Comparison of ENCODE assay signal across 10 cellular contexts in the genomic region with DNA sequence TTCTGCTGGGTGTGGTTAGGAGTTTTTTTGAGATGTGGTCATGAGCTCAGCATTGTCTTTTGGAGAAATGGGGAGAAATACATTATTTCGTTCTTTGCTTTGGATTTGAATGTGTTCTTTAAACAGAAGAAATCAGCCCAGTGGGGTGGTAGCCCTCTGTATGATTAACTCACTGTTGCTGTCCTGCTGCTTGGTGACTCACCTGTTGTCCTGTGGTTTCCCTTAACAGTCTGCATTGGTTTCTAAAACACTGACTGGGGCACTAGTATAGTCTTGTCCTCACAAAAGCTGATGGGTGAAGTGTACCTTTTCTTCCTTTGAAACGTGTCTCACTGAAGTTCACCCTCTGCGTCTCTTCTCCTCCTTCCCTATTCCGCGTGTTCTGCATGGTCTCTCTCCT.
DNase-seq lines count a peak whose midpoint lies in the region; FAIRE-seq and TF ChIP-seq lines count a peak whose summit lies in the region.
"Had no signal": no experiment of that assay in that cellular context is flagged by ENCODE, and none has a peak within 500 bp of the region (broad histone marks: within the 10 kb centered on the region; RNA-seq: fewer than 3 reads in every experiment).

No MANE protein-coding gene starts in this region.

- peak overlapping the region; percentile 97 for H3K27ac ChIP-seq in HUES48 (ENCODE audit: low read depth, low read length)

- intact Hi-C loops in activated naive CD4-positive, alpha-beta T cell treated with anti-CD3 and anti-CD28 coated beads for 36 hours (cut with micrococcal nuclease): loop anchor here (10.0 kb wide), 1 partner anchor 539 kb away; no protein-coding TSS in a partner anchor

- H3K9me3 Mint-ChIP-seq in activated naive CD4-positive, alpha-beta T cell treated with anti-CD3 and anti-CD28 coated beads for 36 hours: no peaks in the 10 kb centered on the region
- H3K9me3 Mint-ChIP-seq in osteocyte (ENCODE audit: unreplicated experiment): no peaks in the 10 kb centered on the region

- H3K27ac Mint-ChIP-seq in activated naive CD4-positive, alpha-beta T cell treated with anti-CD3 and anti-CD28 coated beads for 36 hours: no peak overlapping the region
- H3K27ac Mint-ChIP-seq in osteocyte (ENCODE audit: unreplicated experiment): no peak overlapping the region
- H3K27ac Mint-ChIP-seq: activated naive CD8-positive, alpha-beta T cell had no signal

- H3K9me3 ChIP-seq in HUES48 (ENCODE audit: control insufficient read depth, insufficient read depth, low read length): no peaks in the 10 kb centered on the region

- peaks cover 69% of the 10 kb centered on the region for H3K36me3 ChIP-seq in HUES48 (ENCODE audit: control insufficient read depth, insufficient read depth, low read length)

- CTCF ChIA-PET in activated naive CD4-positive, alpha-beta T cell treated with anti-CD3 and anti-CD28 coated beads for 36 hours (lab: Charles Lee): no interaction called here

- peaks cover 32% of the 10 kb centered on the region for H3K4me1 ChIP-seq in HUES48 (ENCODE audit: control insufficient read depth, insufficient read depth, low read length)

- H3K27me3 Mint-ChIP-seq in activated naive CD4-positive, alpha-beta T cell treated with anti-CD3 and anti-CD28 coated beads for 36 hours (ENCODE audit: low read depth): no peaks in the 10 kb centered on the region
- H3K27me3 Mint-ChIP-seq in osteocyte (ENCODE audit: unreplicated experiment): no peaks in the 10 kb centered on the region
- H3K27me3 Mint-ChIP-seq: activated naive CD8-positive, alpha-beta T cell had no signal

- peak; percentile 93 for FAIRE-seq in H54 (lab: Jason Lieb, UNC)

- TF ChIP-seq POLR2A in H54 (IDR thresholded peaks at IDR 0.05; ENCODE audit: low read depth, low read length): no peak

- H3K4me3 ChIP-seq in HUES48 (ENCODE audit: low read depth, low read length) (no peak overlapping the region; the same call in 1 of the 2 replicates), foreskin fibroblast (ENCODE audit: low read depth in 1 of 2, low read length in 2 of 2) (no peak overlapping the region)

- no peak overlapping the region for H3K9ac ChIP-seq in HUES48 (ENCODE audit: low read depth, low read length)

- DNase-seq in GM03348 (ENCODE audit: low spot score): peak; percentile 9
- peak; percentile 26 for DNase-seq in H54 (ENCODE audit: insufficient read length, low spot score)
- DNase-seq in foreskin fibroblast: peak; percentile 21 to 42
- no peak for DNase-seq in NCI-H1694 treated with DMSO at 0.1 percent for 48 hours (lab: John Stamatoyannopoulos, UW)
- no peak for DNase-seq in activated naive CD4-positive, alpha-beta T cell treated with anti-CD3 and anti-CD28 coated beads for 36 hours
- no peak for DNase-seq in osteocyte (ENCODE audit: extremely low spot score, unreplicated experiment)
- DNase-seq in D341Med (ENCODE audit: low spot score): no peak
- DNase-seq: DMS 273 treated with DMSO at 0.1 percent for 48 hours had no signal

- no peak for TF ChIP-seq CTCF in foreskin fibroblast (IDR thresholded peaks at IDR 0.05; ENCODE audit: low read depth, low read length)
- TF ChIP-seq CTCF in osteocyte (IDR thresholded peaks at IDR 0.05): no peak

- H3K4me1 Mint-ChIP-seq in activated naive CD4-positive, alpha-beta T cell treated with anti-CD3 and anti-CD28 coated beads for 36 hours (ENCODE audit: low read depth): no peaks in the 10 kb centered on the region
- H3K4me1 Mint-ChIP-seq in osteocyte (ENCODE audit: unreplicated experiment): no peaks in the 10 kb centered on the region

- H3K36me3 Mint-ChIP-seq in activated naive CD4-positive, alpha-beta T cell treated with anti-CD3 and anti-CD28 coated beads for 36 hours (ENCODE audit: low read depth): no peaks in the 10 kb centered on the region
- H3K36me3 Mint-ChIP-seq in osteocyte (ENCODE audit: unreplicated experiment): peaks cover 10% of the 10 kb centered on the region
- H3K36me3 Mint-ChIP-seq: activated naive CD8-positive, alpha-beta T cell had no signal

- H3K4me3 Mint-ChIP-seq in activated naive CD4-positive, alpha-beta T cell treated with anti-CD3 and anti-CD28 coated beads for 36 hours: no peak overlapping the region
- no peak overlapping the region for H3K4me3 Mint-ChIP-seq in osteocyte (ENCODE audit: unreplicated experiment)
- H3K4me3 Mint-ChIP-seq: activated naive CD8-positive, alpha-beta T cell had no signal

- H3K27me3 ChIP-seq in HUES48 (ENCODE audit: control insufficient read depth, insufficient read depth, low read length): no peaks in the 10 kb centered on the region

Comparison
In these comparisons a context has a peak if more than half of its experiments do, and no peak if none do; other contexts are left out.
1. DNase-seq: peak in GM03348 (single experiment), H54 (single experiment) and foreskin fibroblast (2 of 2); none in NCI-H1694 treated with DMSO at 0.1 percent for 48 hours (single experiment), activated naive CD4-positive, alpha-beta T cell treated with anti-CD3 and anti-CD28 coated beads for 36 hours (single experiment), osteocyte (single experiment) and D341Med (single experiment).